In the genomic region with DNA sequence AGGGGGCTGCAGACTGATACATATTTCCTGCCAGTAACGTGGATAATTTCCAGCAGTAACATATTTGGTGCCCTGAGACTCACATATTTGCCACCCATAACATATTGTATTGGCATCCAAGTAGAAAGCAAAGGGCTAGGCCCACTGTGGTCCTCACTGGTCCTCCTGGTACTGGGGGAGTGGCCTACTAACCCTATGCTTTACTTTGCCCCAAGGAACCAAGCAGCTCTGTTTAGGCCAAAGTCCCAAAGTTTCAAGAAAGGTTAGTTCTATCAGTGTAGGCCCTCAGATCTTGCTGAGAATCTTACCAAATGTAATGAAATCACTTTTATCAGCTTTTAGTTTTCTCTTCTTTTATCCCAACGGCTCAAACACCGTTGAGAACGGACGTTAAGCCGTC, we compare ENCODE assay signal across 27 cellular contexts.
"Had no signal": no experiment of that assay in that cellular context is flagged by ENCODE, and none has a peak within 500 bp of the region (broad histone marks: within the 10 kb centered on the region; RNA-seq: fewer than 3 reads in every experiment).

No MANE protein-coding gene starts in this region.

- H3K27ac Mint-ChIP-seq: activated naive CD8-positive, alpha-beta T cell treated with anti-CD3 and anti-CD28 coated beads for 36 hours; nephron; progenitor cell of endocrine pancreas; T-helper 1 cell treated with Interleukin-12 subunit alpha and Interleukin-12 subunit beta and Interleukin-4 antibody, amounts not matched to agents 30 μg/mL and 1 μg/mL, for 36 hours; WTC11 had no signal

- H3K9me3 Mint-ChIP-seq: activated naive CD8-positive, alpha-beta T cell treated with anti-CD3 and anti-CD28 coated beads for 36 hours; activated T-cell treated with anti-CD3 and anti-CD28 coated beads, Interleukin-2, amount 50 U/mL, for 4 hours; nephron; T-helper 1 cell treated with Interleukin-12 subunit alpha and Interleukin-12 subunit beta and Interleukin-4 antibody, amounts not matched to agents 30 μg/mL and 1 μg/mL, for 36 hours had no signal

- H3K36me3 Mint-ChIP-seq: activated naive CD8-positive, alpha-beta T cell treated with anti-CD3 and anti-CD28 coated beads for 36 hours; WTC11 had no signal

- H3K27ac ChIP-seq: gastroesophageal sphincter, hepatocyte, left ventricle myocardium inferior, neutrophil, right lobe of liver, transverse colon had no signal

- H3K4me3 Mint-ChIP-seq: activated naive CD8-positive, alpha-beta T cell treated with anti-CD3 and anti-CD28 coated beads for 36 hours; activated T-cell treated with anti-CD3 and anti-CD28 coated beads, Interleukin-2, amount 50 U/mL, for 4 hours; nephron; T-helper 1 cell treated with Interleukin-12 subunit alpha and Interleukin-12 subunit beta and Interleukin-4 antibody, amounts not matched to agents 30 μg/mL and 1 μg/mL, for 36 hours; WTC11 had no signal

- H3K4me2 ChIP-seq: hepatocyte had no signal

- FAIRE-seq: astrocyte, urothelium cell line had no signal

- H3K36me3 ChIP-seq: gastroesophageal sphincter, left ventricle myocardium inferior, neutrophil, right lobe of liver, transverse colon had no signal

- H3K9me3 ChIP-seq: gastroesophageal sphincter, left ventricle myocardium inferior, right lobe of liver, transverse colon had no signal

- H3K79me2 ChIP-seq: hepatocyte had no signal

- H3K4me1 ChIP-seq: gastroesophageal sphincter, left ventricle myocardium inferior, right lobe of liver, transverse colon had no signal

- H3K4me3 ChIP-seq: gastroesophageal sphincter, hepatocyte, left ventricle myocardium inferior, lung, right lobe of liver, transverse colon had no signal

- H3K27me3 ChIP-seq: gastroesophageal sphincter, hepatocyte, neutrophil, right lobe of liver, transverse colon had no signal

- DNase-seq: activated CD4-positive, alpha-beta T cell treated with anti-CD3 and anti-CD28 coated beads, Interleukin-2, amount 50 U/mL, for 48 hours; activated CD8-positive, alpha-beta memory T cell treated with anti-CD3 and anti-CD28 coated beads, Interleukin-2, amount 50 U/mL, for 48 hours; activated naive CD4-positive, alpha-beta T cell treated with Interleukin-2 at 50 U/mL for 16 hours; activated naive CD8-positive, alpha-beta T cell treated with anti-CD3 and anti-CD28 coated beads for 36 hours; activated T-cell treated with anti-CD3 and anti-CD28 coated beads, Interleukin-2, amount 50 U/mL, for 4 hours; amniotic stem cell; central memory CD4-positive, alpha-beta T cell; dermis blood vessel endothelial cell; effector CD4-positive, alpha-beta T cell; islet precursor cell; left ventricle myocardium inferior; right lobe of liver; stimulated activated CD4-positive, alpha-beta T cell treated with anti-CD3 and anti-CD28 coated beads, Interleukin-2, amount 100 ng/mL, for 48 hours; stimulated activated naive CD4-positive, alpha-beta T cell treated with Interleukin-2 at 50 U/mL for 16 hours; SW 1271; T1000; transverse colon had no signal

- ATAC-seq: activated T-cell treated with anti-CD3 and anti-CD28 coated beads, Interleukin-2, amount 50 U/mL, for 4 hours; gastroesophageal sphincter; right lobe of liver; WTC11 had no signal

- H3K27me3 Mint-ChIP-seq: activated naive CD8-positive, alpha-beta T cell treated with anti-CD3 and anti-CD28 coated beads for 36 hours; progenitor cell of endocrine pancreas had no signal

- H3K4me1 Mint-ChIP-seq: activated naive CD8-positive, alpha-beta T cell treated with anti-CD3 and anti-CD28 coated beads for 36 hours; nephron; WTC11 had no signal

- H2AFZ ChIP-seq: hepatocyte had no signal
